10 cellular contexts compared by ENCODE assay signal in genomic region chr14:97306785-97307246, GRCh38.
DNase-seq lines count a peak whose midpoint lies in the region; ATAC-seq and TF ChIP-seq lines count a peak whose summit lies in the region.
"Had no signal": no experiment of that assay in that cellular context is flagged by ENCODE, and none has a peak within 500 bp of the region (broad histone marks: within the 10 kb centered on the region; RNA-seq: fewer than 3 reads in every experiment).

No MANE protein-coding gene starts in this region.

- no peak overlapping the region for H3K4me2 ChIP-seq in hepatocyte

- H3K79me2 ChIP-seq in hepatocyte: no peaks in the 10 kb centered on the region

- WGBS in hepatocyte (ENCODE audit: low lambda C conversion rate, missing lambda C conversion rate): 86% methylated on average over 4 of the region's 4 CpGs

- H3K27ac ChIP-seq in SJSA1: peak overlapping the region; percentile 80
- no peak overlapping the region for H3K27ac ChIP-seq in hepatocyte

- no peaks in the 10 kb centered on the region for H3K27me3 ChIP-seq in SJSA1 (replicated peaks)
- H3K27me3 ChIP-seq in hepatocyte: no peaks in the 10 kb centered on the region

- no peak overlapping the region for H2AFZ ChIP-seq in hepatocyte

- H3K9me2 ChIP-seq in hepatocyte (replicated peaks; ENCODE audit: insufficient read depth): no peaks in the 10 kb centered on the region

- no peaks in the 10 kb centered on the region for H3K36me3 ChIP-seq in SJSA1
- H3K36me3 ChIP-seq in hepatocyte (replicated peaks; ENCODE audit: insufficient read depth, low read depth): no peaks in the 10 kb centered on the region

- DNase-seq in H4 (ENCODE audit: low spot score) (peak; percentile 38), SJSA1 (ENCODE audit: low read depth in 1 of 2, low spot score in 2 of 2) (peak in 1 of 2 experiments; percentile 46), head of caudate nucleus (peak in 26 of 42 donors; percentile 9 to 69 (median 33)), hepatocyte (ENCODE audit: low spot score) (no peak), NCI-H2227 treated with DMSO at 0.1 percent for 48 hours (lab: John Stamatoyannopoulos, UW) (no peak)
- DNase-seq in stimulated activated naive CD4-positive, alpha-beta T cell (lab: John Stamatoyannopoulos, UW): no peak
- DNase-seq: endodermal cell, T-helper 9 cell had no signal

- H3K4me3 ChIP-seq in SJSA1 (no peak overlapping the region), hepatocyte (no peak overlapping the region)

- H4K20me1 ChIP-seq in hepatocyte (ENCODE audit: insufficient read depth, poor library complexity, severe bottlenecking): no peaks in the 10 kb centered on the region

- 0 out of 2 replicates have a peak, but pooled peaks cover 2% of the 10 kb centered on the region for H3K9me3 ChIP-seq in SJSA1 (replicated peaks)
- no peaks in the 10 kb centered on the region for H3K9me3 ChIP-seq in hepatocyte (ENCODE audit: low read depth)

- TF ChIP-seq CTCF in hepatocyte (IDR thresholded peaks at IDR 0.05; ENCODE audit: poor library complexity): no peak

- peak; percentile 66 for ATAC-seq in GM18519 (IDR thresholded peaks at IDR 0.05; ENCODE audit: low FRiP score, unreplicated experiment)
- ATAC-seq: natural killer cell treated with Interleukin-12 subunit alpha and Interleukin-12 subunit beta and Interleukin-15 and Interleukin-18, amount 100 ng/mL, for 72 hours had no signal

- intact Hi-C loops in head of caudate nucleus (cut with DNase I): no loop called here

- H3K4me1 ChIP-seq in SJSA1 (replicated peaks) (peaks cover 18% of the 10 kb centered on the region), hepatocyte (ENCODE audit: insufficient read depth) (no peaks in the 10 kb centered on the region)

Comparison
In these comparisons a context has a peak if more than half of its experiments do, and no peak if none do; other contexts are left out.
1. DNase-seq: peak in H4 (single experiment) and head of caudate nucleus (26 of 42); none in hepatocyte (single experiment), stimulated activated naive CD4-positive, alpha-beta T cell (0 of 6) and NCI-H2227 treated with DMSO at 0.1 percent for 48 hours (single experiment).